In genomic region chrX:69510137-69510715, GRCh38 we compare ENCODE assay signal across 19 cellular contexts. TPM values are rescaled to one million over a fixed set of nuclear protein-coding genes. Genes with fewer than 3 reads are reported as not detected.
DNase-seq lines count a peak whose midpoint lies in the region; ATAC-seq and TF ChIP-seq lines count a peak whose summit lies in the region.
"Had no signal": no experiment of that assay in that cellular context is flagged by ENCODE, and none has a peak within 500 bp of the region (broad histone marks: within the 10 kb centered on the region; RNA-seq: fewer than 3 reads in every experiment).

No MANE protein-coding gene starts in this region.

- ATAC-seq in lower lobe of right lung, result no peak
- ATAC-seq: CD8-positive, alpha-beta T cell; Right ventricle myocardium inferior had no signal

- H3K9ac ChIP-seq in parathyroid adenoma, result no peak overlapping the region

- no peak overlapping the region for H3K4me3 ChIP-seq in parathyroid adenoma (ENCODE audit: low read depth, low read length)
- H3K4me3 ChIP-seq in lower lobe of right lung, result no peak overlapping the region
- H3K4me3 ChIP-seq: MG63, SJSA1 had no signal

- no peaks in the 10 kb centered on the region for H3K9me3 ChIP-seq in parathyroid adenoma (ENCODE audit: control insufficient read depth, low read length)
- H3K9me3 ChIP-seq in lower lobe of right lung, result no peaks in the 10 kb centered on the region
- H3K9me3 ChIP-seq: MG63, SJSA1 had no signal

- H3K79me2 ChIP-seq in parathyroid adenoma, result no peaks in the 10 kb centered on the region

- H3K36me3 ChIP-seq in parathyroid adenoma (ENCODE audit: control insufficient read depth, insufficient read depth, low read length) (no peaks in the 10 kb centered on the region), lower lobe of right lung (no peaks in the 10 kb centered on the region)
- H3K36me3 ChIP-seq: MG63, SJSA1 had no signal

- intact Hi-C loops in lower lobe of right lung (cut with DNase I), result no loop called here

- no peak for TF ChIP-seq CTCF in parathyroid adenoma (IDR thresholded peaks at IDR 0.05)
- TF ChIP-seq CTCF in lower lobe of right lung (IDR thresholded peaks at IDR 0.05), result no peak

- H3K27ac ChIP-seq in parathyroid adenoma, result peak overlapping the region; percentile 49
- no peak overlapping the region for H3K27ac ChIP-seq in lower lobe of right lung
- H3K27ac ChIP-seq: 22Rv1, SJSA1 had no signal

- DNase-seq in DMS79 treated with DMSO at 0.1 percent for 48 hours (lab: John Stamatoyannopoulos, UW) (peak; percentile 2), DMS79 (lab: John Stamatoyannopoulos, UW) (no peak), DMS 273 (lab: John Stamatoyannopoulos, UW; ENCODE audit: unreplicated experiment) (peak; percentile 86), NCI-H2171 treated with DMSO at 0.1 percent for 48 hours (lab: John Stamatoyannopoulos, UW) (peak; percentile 62), NCI-H2081 (lab: John Stamatoyannopoulos, UW) (no peak), lower lobe of right lung (no peak)
- no peak for DNase-seq in activated CD4-positive, alpha-beta T cell treated with anti-CD3 and anti-CD28 coated beads for 48 hours
- DNase-seq: ACHN; CD8-positive, alpha-beta T cell; DMS53; MG63; NCI-H1417; NCI-H187 treated with DMSO at 0.1 percent for 48 hours; NCI-H526 treated with DMSO at 0.1 percent for 48 hours had no signal

- H3K27me3 ChIP-seq in parathyroid adenoma (ENCODE audit: control insufficient read depth, insufficient read depth, low read length), result no peaks in the 10 kb centered on the region
- peaks cover 25% of the 10 kb centered on the region for H3K27me3 ChIP-seq in lower lobe of right lung (ENCODE audit: low read depth)
- H3K27me3 ChIP-seq: SJSA1 had no signal

- H3K4me2 ChIP-seq in parathyroid adenoma (ENCODE audit: low read length), result no peak overlapping the region

- no peak overlapping the region for H2AFZ ChIP-seq in parathyroid adenoma

- H3K4me1 ChIP-seq in parathyroid adenoma, result no peaks in the 10 kb centered on the region
- H3K4me1 ChIP-seq in lower lobe of right lung, result no peaks in the 10 kb centered on the region
- H3K4me1 ChIP-seq: SJSA1 had no signal

RNA-seq across cellular contexts. Expression of gene NALF2, which starts 6.1 kb away (rescaled TPM):
- 0.12 TPM for total RNA-seq in lower lobe of right lung
- total RNA-seq: CD8-positive, alpha-beta T cell; LHCN-M2; SJSA1 had no signal

Comparison
In these comparisons a context has a peak if more than half of its experiments do, and no peak if none do; other contexts are left out.
1. DNase-seq: peak in DMS79 treated with DMSO at 0.1 percent for 48 hours (single experiment), DMS 273 (single experiment) and NCI-H2171 treated with DMSO at 0.1 percent for 48 hours (single experiment); none in DMS79 (single experiment), NCI-H2081 (0 of 2), activated CD4-positive, alpha-beta T cell treated with anti-CD3 and anti-CD28 coated beads for 48 hours (single experiment) and lower lobe of right lung (single experiment).